ENCODE assay signal across 8 cellular contexts in the genomic region with DNA sequence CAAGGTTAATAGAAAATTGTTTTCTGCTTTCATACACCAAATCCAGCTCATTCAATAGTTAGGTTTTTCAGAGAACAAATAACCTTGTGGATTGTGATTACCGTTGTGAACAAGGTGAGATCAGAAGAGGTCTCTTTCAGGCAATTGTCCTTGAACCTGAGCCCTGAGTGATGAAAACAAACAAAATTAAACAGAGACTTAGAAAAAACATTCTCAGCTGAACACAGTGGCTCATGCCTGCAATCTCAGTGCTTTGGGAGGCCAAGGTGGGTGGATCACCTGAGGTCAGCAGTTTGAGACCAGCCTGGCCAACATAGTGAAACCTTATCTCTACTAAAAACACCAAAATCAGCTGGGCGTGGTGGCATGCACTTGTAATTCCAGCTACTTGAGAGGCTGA.
"Had no signal": no experiment of that assay in that cellular context is flagged by ENCODE, and none has a peak within 500 bp of the region (broad histone marks: within the 10 kb centered on the region; RNA-seq: fewer than 3 reads in every experiment).

No MANE protein-coding gene starts in this region.

- H3K9me3 Mint-ChIP-seq: HFFc6 had no signal

- H2AFZ ChIP-seq: GM23248 had no signal

- ATAC-seq: HCT116 had no signal

- H3K9me3 ChIP-seq: HAP-1 had no signal

- DNase-seq: GM23248, GOT3, H7, HFFc6, IMR-90 had no signal

- H3K9ac ChIP-seq: GM23248 had no signal

- H3K4me3 ChIP-seq: GM23248, HAP-1 had no signal

- H3K36me3 ChIP-seq: HAP-1 had no signal

- H3K27ac ChIP-seq: GM23248, HL-60 had no signal

- H3K4me3 Mint-ChIP-seq: HFFc6 had no signal

- H3K27ac Mint-ChIP-seq: HFFc6 had no signal
